ENCODE assay signal across 10 cellular contexts in genomic region chr1:35032384-35032739, GRCh38. TPM values are rescaled to one million over a fixed set of nuclear protein-coding genes. Genes with fewer than 3 reads are reported as not detected.
DNase-seq lines count a peak whose midpoint lies in the region; ATAC-seq and TF ChIP-seq lines count a peak whose summit lies in the region.
"Had no signal": no experiment of that assay in that cellular context is flagged by ENCODE, and none has a peak within 500 bp of the region (broad histone marks: within the 10 kb centered on the region; RNA-seq: fewer than 3 reads in every experiment).

No MANE protein-coding gene starts in this region.

- H3K36me3 ChIP-seq in mesenchymal stem cell (ENCODE audit: control insufficient read depth in 1 of 2, insufficient read depth in 2 of 2, low read depth in 1 of 2, low read length in 2 of 2): peaks cover 3 to 6% of the 10 kb centered on the region in 2 experiments
- H3K36me3 ChIP-seq: ovary had no signal

- H3K9me3 ChIP-seq in mesenchymal stem cell (ENCODE audit: control insufficient read depth, low read length): peaks cover 13% of the 10 kb centered on the region
- H3K9me3 ChIP-seq: ovary had no signal

- H4K91ac ChIP-seq in mesenchymal stem cell (ENCODE audit: low read length): no peak overlapping the region

- no peaks in the 10 kb centered on the region for H3K27me3 Mint-ChIP-seq in stimulated activated naive CD8-positive, alpha-beta T cell treated with anti-CD3 and anti-CD28 coated beads, Interleukin-15, Interleukin-2, amounts not matched to agents 100 ng/mL and 50 ng/mL, for 24 hours

- H3K9ac ChIP-seq in mesenchymal stem cell (ENCODE audit: low read length): peak overlapping the region; percentile 97

- H3K18ac ChIP-seq in mesenchymal stem cell (ENCODE audit: low read depth in 1 of 2, low read length in 2 of 2): no peak overlapping the region

- no peak overlapping the region for H2AK5ac ChIP-seq in mesenchymal stem cell (ENCODE audit: low read length, severe bottlenecking)

- no peak overlapping the region for H3K4ac ChIP-seq in mesenchymal stem cell (ENCODE audit: low read depth in 1 of 2, low read length in 2 of 2)

- H2BK120ac ChIP-seq in mesenchymal stem cell (ENCODE audit: low read depth, low read length): no peak overlapping the region

- H3K4me3 ChIP-seq in astrocyte of the cerebellum (ENCODE audit: low read depth, low read length) (peak overlapping the region; percentile 73), mesenchymal stem cell (ENCODE audit: insufficient read depth in 1 of 2, low read depth in 1 of 2, low read length in 2 of 2) (peak overlapping the region in 1 of 2 experiments; percentile 93)

- DNase-seq in stimulated activated naive CD8-positive, alpha-beta T cell treated with anti-CD3 and anti-CD28 coated beads, Interleukin-15, Interleukin-2, amounts not matched to agents 100 U/mL and 50 U/mL, for 24 hours: no peak
- no peak for DNase-seq in astrocyte of the cerebellum (ENCODE audit: low read depth)
- DNase-seq in mesenchymal stem cell: no peak
- no peak for DNase-seq in SKM-1 (lab: John Stamatoyannopoulos, UW; ENCODE audit: unreplicated experiment)
- DNase-seq in HT-29 (ENCODE audit: low spot score): no peak
- no peak for DNase-seq in NCI-H2196 treated with DMSO at 0.1 percent for 48 hours (lab: John Stamatoyannopoulos, UW; ENCODE audit: unreplicated experiment)

- H3K4me3 Mint-ChIP-seq in stimulated activated naive CD8-positive, alpha-beta T cell treated with anti-CD3 and anti-CD28 coated beads, Interleukin-15, Interleukin-2, amounts not matched to agents 100 ng/mL and 50 ng/mL, for 24 hours: peak overlapping the region; percentile 100

- H3K27me3 ChIP-seq in mesenchymal stem cell (ENCODE audit: control insufficient read depth in 1 of 2, insufficient read depth in 1 of 2, low read length in 2 of 2): no peaks in the 10 kb centered on the region
- H3K27me3 ChIP-seq: ovary had no signal

- no peak overlapping the region for H2BK15ac ChIP-seq in mesenchymal stem cell (ENCODE audit: low read depth, poor library complexity, severe bottlenecking)

- no peak overlapping the region for H3K27ac Mint-ChIP-seq in stimulated activated naive CD8-positive, alpha-beta T cell treated with anti-CD3 and anti-CD28 coated beads, Interleukin-15, Interleukin-2, amounts not matched to agents 100 ng/mL and 50 ng/mL, for 24 hours

- H3K4me1 Mint-ChIP-seq in stimulated activated naive CD8-positive, alpha-beta T cell treated with anti-CD3 and anti-CD28 coated beads, Interleukin-15, Interleukin-2, amounts not matched to agents 100 ng/mL and 50 ng/mL, for 24 hours (ENCODE audit: low read depth): peaks cover 37% of the 10 kb centered on the region

- TF ChIP-seq CTCF in astrocyte of the cerebellum (IDR thresholded peaks at IDR 0.05; ENCODE audit: low read depth, low read length, missing control alignments): no peak

- peaks cover 6% of the 10 kb centered on the region for H3K9me3 Mint-ChIP-seq in stimulated activated naive CD8-positive, alpha-beta T cell treated with anti-CD3 and anti-CD28 coated beads, Interleukin-15, Interleukin-2, amounts not matched to agents 100 ng/mL and 50 ng/mL, for 24 hours
- H3K9me3 Mint-ChIP-seq: dendritic cell treated with granulocyte-macrophage colony-stimulating factor and Interleukin-4, amounts not matched to agents 40 ng/mL and 50 ng/mL, for 4 days had no signal

- WGBS in mesenchymal stem cell: 100% methylated on average over 1 of the region's 1 CpG

- H2BK5ac ChIP-seq in mesenchymal stem cell (ENCODE audit: low read depth, low read length, poor library complexity, severe bottlenecking): no peak overlapping the region

- H3K4me2 ChIP-seq in mesenchymal stem cell (ENCODE audit: low read length, poor library complexity, severe bottlenecking): no peak overlapping the region

- H3K36me3 Mint-ChIP-seq in stimulated activated naive CD8-positive, alpha-beta T cell treated with anti-CD3 and anti-CD28 coated beads, Interleukin-15, Interleukin-2, amounts not matched to agents 100 ng/mL and 50 ng/mL, for 24 hours (ENCODE audit: low read depth): peaks cover 24% of the 10 kb centered on the region

- H3K79me1 ChIP-seq in mesenchymal stem cell (replicated peaks; ENCODE audit: low read length, poor library complexity, severe bottlenecking): peaks cover 4% of the 10 kb centered on the region

- no peak overlapping the region for H2AFZ ChIP-seq in mesenchymal stem cell (ENCODE audit: low read depth, low read length)

- H3K27ac ChIP-seq in mesenchymal stem cell (ENCODE audit: low read length, poor library complexity, severe bottlenecking): no peak overlapping the region

- H3K14ac ChIP-seq in mesenchymal stem cell (ENCODE audit: low read length in 2 of 2): no peak overlapping the region

- no peak overlapping the region for H2BK12ac ChIP-seq in mesenchymal stem cell (ENCODE audit: low read length in 2 of 2)

- H4K8ac ChIP-seq in mesenchymal stem cell (ENCODE audit: low read length): peak overlapping the region; percentile 74

- no peak for ATAC-seq in stimulated activated naive CD8-positive, alpha-beta T cell treated with anti-CD3 and anti-CD28 coated beads, Interleukin-15, Interleukin-2, amounts not matched to agents 100 U/mL and 50 U/mL, for 24 hours
- no peak for ATAC-seq in GM21825 (IDR thresholded peaks at IDR 0.05; ENCODE audit: unreplicated experiment)

- no peak overlapping the region for H3K23ac ChIP-seq in mesenchymal stem cell (ENCODE audit: low read length in 2 of 2)

- in situ Hi-C loops in astrocyte of the cerebellum (cut with HindIII; ENCODE audit: low sequenced_read_pairs): no loop called here

- H3K4me1 ChIP-seq in mesenchymal stem cell (ENCODE audit: control insufficient read depth, insufficient read depth, low read depth, low read length): peaks cover 4% of the 10 kb centered on the region

RNA-seq across cellular contexts. Expression of gene ZMYM6, which starts 0.6 kb away (rescaled TPM):
- 14.8 TPM for polyA plus RNA-seq in mesenchymal stem cell (2013, experiment 1 of 2)
- 14.3 TPM for polyA plus RNA-seq in mesenchymal stem cell (2013, experiment 2 of 2)
- total RNA-seq in HT-29 (2014; rRNA removed; shearing (Covaris generic)): 4.4 and 7.4 TPM in 2 replicates

RNA-seq across cellular contexts. Expression of gene ZMYM1, which starts 46.8 kb away (rescaled TPM):
- polyA plus RNA-seq in mesenchymal stem cell (2013, experiment 1 of 2): 6.8 TPM
- 7.2 TPM for polyA plus RNA-seq in mesenchymal stem cell (2013, experiment 2 of 2)
- 3.7 and 7.4 TPM in 2 replicates for total RNA-seq in HT-29 (2014; rRNA removed; shearing (Covaris generic))

RNA-seq across cellular contexts. Expression of gene TMEM35B, which starts 47.2 kb away (rescaled TPM):
- 31.1 TPM for polyA plus RNA-seq in mesenchymal stem cell (2013, experiment 1 of 2)
- 35.9 TPM for polyA plus RNA-seq in mesenchymal stem cell (2013, experiment 2 of 2)
- total RNA-seq in HT-29 (2014; rRNA removed; shearing (Covaris generic)): 11.7 TPM in 2 replicates
